ENCODE assay signal across 8 cellular contexts in genomic region chr10:28367865-28368541, GRCh38.
DNase-seq lines count a peak whose midpoint lies in the region; ATAC-seq and TF ChIP-seq lines count a peak whose summit lies in the region.
"Had no signal": no experiment of that assay in that cellular context is flagged by ENCODE, and none has a peak within 500 bp of the region (broad histone marks: within the 10 kb centered on the region; RNA-seq: fewer than 3 reads in every experiment).

No MANE protein-coding gene starts in this region.

- H3K36me3 ChIP-seq in WERI-Rb-1, result no peaks in the 10 kb centered on the region

- no peak overlapping the region for H3K27ac ChIP-seq in WERI-Rb-1
- H3K27ac ChIP-seq in epithelial cell of prostate, result peak overlapping the region; percentile 50
- H3K27ac ChIP-seq: VCaP had no signal

- DNase-seq in WERI-Rb-1 (peak; percentile 16), epithelial cell of prostate (ENCODE audit: low read depth, low spot score) (no peak), H4 (ENCODE audit: low spot score) (no peak)
- DNase-seq in stimulated activated CD8-positive, alpha-beta memory T cell treated with anti-CD3 and anti-CD28 coated beads, Interleukin-12 subunit alpha, Interleukin-12 subunit beta, amount 100 ng/mL, for 24 hours (ENCODE audit: extremely low read depth), result peak; percentile 24

- ATAC-seq in GM19351 (IDR thresholded peaks at IDR 0.05; ENCODE audit: unreplicated experiment) (peak; percentile 98), HG03135 (IDR thresholded peaks at IDR 0.05; ENCODE audit: unreplicated experiment) (peak; percentile 96), SK-N-SH treated with all-trans-retinoic acid at 6 μM for 48 hours (no peak)

- H3K27me3 ChIP-seq in WERI-Rb-1 (ENCODE audit: insufficient read depth, low read depth, severe bottlenecking), result no peaks in the 10 kb centered on the region

- no peaks in the 10 kb centered on the region for H3K9me3 ChIP-seq in WERI-Rb-1 (ENCODE audit: severe bottlenecking)

- TF ChIP-seq CTCF in WERI-Rb-1 (IDR thresholded peaks at IDR 0.05; ENCODE audit: low read depth, low read length), result no peak

- no peak overlapping the region for H3K4me3 ChIP-seq in WERI-Rb-1 (ENCODE audit: low read depth, low read length)

TF ChIP-seq in SK-N-SH treated with all-trans-retinoic acid at 6 μM for 48 hours, 23 proteins besides CTCF, POLR2A, EP300 and RAD21:
- no peak for TF ChIP-seq RARB (CRISPR knock-in tag; IDR thresholded peaks at IDR 0.05)
- TF ChIP-seq OSR1 (CRISPR knock-in tag; IDR thresholded peaks at IDR 0.05), result no peak
- no peak for TF ChIP-seq GLIS3 (CRISPR knock-in tag; IDR thresholded peaks at IDR 0.05)
- no peak for TF ChIP-seq TSHZ2 (CRISPR knock-in tag; IDR thresholded peaks at IDR 0.05)
- no peak for TF ChIP-seq ZNF8 (CRISPR knock-in tag; IDR thresholded peaks at IDR 0.05)
- no peak for TF ChIP-seq ISL1 (CRISPR knock-in tag; IDR thresholded peaks at IDR 0.05)
- TF ChIP-seq CREB5 (CRISPR knock-in tag; IDR thresholded peaks at IDR 0.05; ENCODE audit: low read depth), result no peak
- TF ChIP-seq PPARA (CRISPR knock-in tag; IDR thresholded peaks at IDR 0.05; ENCODE audit: borderline replicate concordance), result no peak
- no peak for TF ChIP-seq CSDC2 (CRISPR knock-in tag; IDR thresholded peaks at IDR 0.05)
- no peak for TF ChIP-seq TOX (CRISPR knock-in tag; IDR thresholded peaks at IDR 0.05; ENCODE audit: borderline replicate concordance)
- TF ChIP-seq ZNF565 (CRISPR knock-in tag; conservative IDR thresholded peaks at IDR 0.05; ENCODE audit: low read depth), result no peak
- no peak for TF ChIP-seq SNAI2 (CRISPR knock-in tag; IDR thresholded peaks at IDR 0.05)
- no peak for TF ChIP-seq POU6F1 (CRISPR knock-in tag; IDR thresholded peaks at IDR 0.05; ENCODE audit: borderline replicate concordance, low read depth)
- no peak for TF ChIP-seq ZNF70 (CRISPR knock-in tag; IDR thresholded peaks at IDR 0.05)
- no peak for TF ChIP-seq CSRNP3 (CRISPR knock-in tag; IDR thresholded peaks at IDR 0.05)
- no peak for TF ChIP-seq ARNTL (CRISPR knock-in tag; IDR thresholded peaks at IDR 0.05; ENCODE audit: borderline replicate concordance, low read depth)
TF ChIP-seq in SK-N-SH treated with all-trans-retinoic acid at 6 μM for 48 hours: peak in this region for 0.

Comparison
In these comparisons a context has a peak if more than half of its experiments do, and no peak if none do; other contexts are left out.
1. DNase-seq: peak in WERI-Rb-1 (single experiment) and stimulated activated CD8-positive, alpha-beta memory T cell treated with anti-CD3 and anti-CD28 coated beads, Interleukin-12 subunit alpha, Interleukin-12 subunit beta, amount 100 ng/mL, for 24 hours (single experiment); none in epithelial cell of prostate (single experiment) and H4 (single experiment).